In genomic region chr13:41588899-41589298, GRCh38 we compare ENCODE assay signal across 11 cellular contexts.
DNase-seq lines count a peak whose midpoint lies in the region; ATAC-seq and TF ChIP-seq lines count a peak whose summit lies in the region.
"Had no signal": no experiment of that assay in that cellular context is flagged by ENCODE, and none has a peak within 500 bp of the region (broad histone marks: within the 10 kb centered on the region; RNA-seq: fewer than 3 reads in every experiment).

No MANE protein-coding gene starts in this region.

- no peak for TF ChIP-seq EP300 in sigmoid colon (IDR thresholded peaks at IDR 0.05)

- TF ChIP-seq POLR2A in sigmoid colon (IDR thresholded peaks at IDR 0.05) = no peak

- WGBS in sigmoid colon, 2 donors = 85 to 86% methylated on average over 2 of the region's 2 CpGs

- no peaks in the 10 kb centered on the region for H3K9me3 ChIP-seq in sigmoid colon
- H3K9me3 ChIP-seq: adrenal gland, BLaER1 had no signal

- no peaks in the 10 kb centered on the region for H3K27me3 ChIP-seq in sigmoid colon
- H3K27me3 ChIP-seq: adrenal gland, BLaER1 had no signal

- H3K4me3 ChIP-seq in epithelial cell of esophagus (ENCODE audit: low read length) = no peak overlapping the region
- no peak overlapping the region for H3K4me3 ChIP-seq in sigmoid colon
- H3K4me3 ChIP-seq: adrenal gland, BLaER1 had no signal

- H3K4me1 ChIP-seq in sigmoid colon = no peaks in the 10 kb centered on the region
- H3K4me1 ChIP-seq: BLaER1 had no signal

- peaks cover 0 to 33% (median 8%) of the 10 kb centered on the region in 4 donors for H3K36me3 ChIP-seq in sigmoid colon
- H3K36me3 ChIP-seq: adrenal gland had no signal

- no peak overlapping the region for H3K27ac ChIP-seq in sigmoid colon
- H3K27ac ChIP-seq: adrenal gland, BLaER1 had no signal

- intact Hi-C loops in sigmoid colon (cut with DNase I) = no loop called here

- DNase-seq in activated CD4-positive, alpha-beta T cell treated with anti-CD3 and anti-CD28 coated beads for 24 hours (ENCODE audit: low read depth in 2 of 2) = peak; percentile 6 to 20
- no peak for DNase-seq in activated CD4-positive, alpha-beta T cell treated with anti-CD3 and anti-CD28 coated beads, Interleukin-2, amount 50 U/mL, for 1 hour
- DNase-seq in epithelial cell of esophagus (ENCODE audit: low read depth) (peak; percentile 89), sigmoid colon (no peak), KG1 (lab: John Stamatoyannopoulos, UW) (no peak)
- peak; percentile 56 for DNase-seq in stimulated activated CD4-positive, alpha-beta T cell treated with anti-CD3 and anti-CD28 coated beads, Interleukin-4, amount 100 ng/mL, for 24 hours
- DNase-seq: NCI-H1930 had no signal

- ATAC-seq in SK-N-SH treated with all-trans-retinoic acid at 6 μM for 48 hours (peak; percentile 73; the same call in 2 of the 3 replicates), GM18502 (IDR thresholded peaks at IDR 0.05; ENCODE audit: poor library complexity, unreplicated experiment) (no peak)

- no peak for TF ChIP-seq CTCF in epithelial cell of esophagus (IDR thresholded peaks at IDR 0.05; ENCODE audit: insufficient read depth, low read depth, low read length, missing control alignments)
- TF ChIP-seq CTCF in sigmoid colon (IDR thresholded peaks at IDR 0.05) = no peak

TF ChIP-seq in SK-N-SH treated with all-trans-retinoic acid at 6 μM for 48 hours, 23 proteins besides CTCF, POLR2A, EP300 and RAD21:
- no peak for TF ChIP-seq GLIS3 (CRISPR knock-in tag; IDR thresholded peaks at IDR 0.05)

Comparison
In these comparisons a context has a peak if more than half of its experiments do, and no peak if none do; other contexts are left out.
1. DNase-seq: peak in activated CD4-positive, alpha-beta T cell treated with anti-CD3 and anti-CD28 coated beads for 24 hours (2 of 2), epithelial cell of esophagus (single experiment) and stimulated activated CD4-positive, alpha-beta T cell treated with anti-CD3 and anti-CD28 coated beads, Interleukin-4, amount 100 ng/mL, for 24 hours (single experiment); none in activated CD4-positive, alpha-beta T cell treated with anti-CD3 and anti-CD28 coated beads, Interleukin-2, amount 50 U/mL, for 1 hour (single experiment), sigmoid colon (single experiment) and KG1 (single experiment).